ENCODE assay signal across 9 cellular contexts in the genomic region with DNA sequence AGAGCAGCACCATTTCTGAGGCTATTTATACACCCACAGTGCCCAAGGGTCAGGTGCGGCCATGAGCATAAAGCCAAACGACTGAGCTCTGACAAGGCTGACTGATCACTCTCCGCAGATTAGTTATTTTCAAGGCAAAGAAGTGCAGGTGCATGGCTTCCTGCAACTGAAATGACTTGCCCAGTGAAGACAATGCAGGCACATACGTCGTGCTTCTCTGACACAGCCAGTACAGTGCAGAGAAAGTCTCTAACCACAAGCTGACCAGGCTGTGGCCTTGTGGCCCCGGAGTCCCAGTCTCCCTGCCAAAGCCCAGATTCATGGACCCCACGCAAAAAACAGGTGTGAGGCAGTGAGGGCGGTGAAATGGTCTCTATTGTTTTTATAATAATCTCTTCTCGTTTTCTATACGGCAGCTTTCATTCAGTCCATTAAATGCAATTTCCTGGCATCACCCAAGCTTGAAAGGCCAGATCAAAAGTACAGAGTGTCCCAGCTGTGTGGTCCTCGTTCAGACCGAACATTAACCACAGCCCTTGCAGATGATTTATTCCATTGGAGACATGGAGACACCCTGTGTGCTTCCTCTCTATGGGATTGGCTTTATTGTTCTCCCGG.
A peak's percentile ranks its signal among the peaks of the same experiment; 100 is the strongest.
DNase-seq lines count a peak whose midpoint lies in the region; ATAC-seq and TF ChIP-seq lines count a peak whose summit lies in the region.
"Had no signal": no experiment of that assay in that cellular context is flagged by ENCODE, and none has a peak within 500 bp of the region (broad histone marks: within the 10 kb centered on the region; RNA-seq: fewer than 3 reads in every experiment).

No MANE protein-coding gene starts in this region.

- 68 to 75% (median 71%) methylated on average over 13 of the region's 13 CpGs for WGBS in adrenal gland, 4 donors

- no peak for TF ChIP-seq POLR2A in adrenal gland (IDR thresholded peaks at IDR 0.05)

- no peak overlapping the region for H3K27ac Mint-ChIP-seq in activated CD8-positive, alpha-beta T cell treated with anti-CD3 and anti-CD28 coated beads, Interleukin-2, amount 10 ng/mL, durations not matched to agents 7 days and 5 days

- ATAC-seq in GM21360 (IDR thresholded peaks at IDR 0.05; ENCODE audit: unreplicated experiment): peak; percentile 78
- peak; percentile 95 for ATAC-seq in HG03439 (IDR thresholded peaks at IDR 0.05; ENCODE audit: unreplicated experiment)
- no peak for ATAC-seq in activated CD8-positive, alpha-beta T cell treated with anti-CD3 and anti-CD28 coated beads, Interleukin-2, amount 10 ng/mL, durations not matched to agents 7 days and 5 days

- DNase-seq in GM12865 (ENCODE audit: low read depth): peak; percentile 95
- DNase-seq in epithelial cell of proximal tubule (ENCODE audit: low read depth): no peak
- no peak for DNase-seq in OCI-M2 (lab: John Stamatoyannopoulos, UW; ENCODE audit: unreplicated experiment)
- no peak for DNase-seq in activated CD8-positive, alpha-beta T cell treated with anti-CD3 and anti-CD28 coated beads, Interleukin-2, amount 10 ng/mL, durations not matched to agents 7 days and 5 days
- DNase-seq in adrenal gland: no peak
- DNase-seq in NCI-H524 treated with DMSO at 0.1 percent for 48 hours (lab: John Stamatoyannopoulos, UW): no peak

- no peaks in the 10 kb centered on the region for H3K9me3 ChIP-seq in adrenal gland (replicated peaks in 1 of 3)
- H3K9me3 ChIP-seq: upper lobe of left lung had no signal

- POLR2A ChIA-PET in activated CD8-positive, alpha-beta T cell treated with anti-CD3 and anti-CD28 coated beads, Interleukin-2, amount 10 ng/mL, durations not matched to agents 7 days and 5 days (lab: Charles Lee): interaction anchor here (0.8 kb wide), 1 partner anchor 218 kb away, joined by 3 read pairs; no protein-coding TSS in a partner anchor

- H3K27me3 Mint-ChIP-seq in activated CD8-positive, alpha-beta T cell treated with anti-CD3 and anti-CD28 coated beads, Interleukin-2, amount 10 ng/mL, durations not matched to agents 7 days and 5 days (ENCODE audit: low read depth): peaks cover 8% of the 10 kb centered on the region

- H3K4me1 Mint-ChIP-seq in activated CD8-positive, alpha-beta T cell treated with anti-CD3 and anti-CD28 coated beads, Interleukin-2, amount 10 ng/mL, durations not matched to agents 7 days and 5 days (ENCODE audit: low read depth): peaks cover 32% of the 10 kb centered on the region

- no peak overlapping the region for H3K27ac ChIP-seq in adrenal gland
- H3K27ac ChIP-seq: upper lobe of left lung had no signal

- intact Hi-C loops in adrenal gland (cut with DNase I): no loop called here

- CTCF ChIA-PET in activated CD8-positive, alpha-beta T cell treated with anti-CD3 and anti-CD28 coated beads, Interleukin-2, amount 10 ng/mL, durations not matched to agents 7 days and 5 days (lab: Charles Lee): interaction anchor here (0.7 kb wide), 1 partner anchor 14 kb away, joined by 3 read pairs; no protein-coding TSS in a partner anchor

- no peak overlapping the region for H3K4me3 Mint-ChIP-seq in activated CD8-positive, alpha-beta T cell treated with anti-CD3 and anti-CD28 coated beads, Interleukin-2, amount 10 ng/mL, durations not matched to agents 7 days and 5 days

- no peaks in the 10 kb centered on the region for H3K27me3 ChIP-seq in adrenal gland
- H3K27me3 ChIP-seq: upper lobe of left lung had no signal

- H3K36me3 ChIP-seq in adrenal gland (replicated peaks in 1 of 2): no peaks in the 10 kb centered on the region
- H3K36me3 ChIP-seq: upper lobe of left lung had no signal

- H3K36me3 Mint-ChIP-seq in activated CD8-positive, alpha-beta T cell treated with anti-CD3 and anti-CD28 coated beads, Interleukin-2, amount 10 ng/mL, durations not matched to agents 7 days and 5 days (ENCODE audit: low read depth): peaks cover 5% of the 10 kb centered on the region

- no peak overlapping the region for H3K4me3 ChIP-seq in GM12865 (ENCODE audit: low read depth, low read length)
- H3K4me3 ChIP-seq in epithelial cell of proximal tubule (ENCODE audit: low read depth, low read length): peak overlapping the region; percentile 22
- no peak overlapping the region for H3K4me3 ChIP-seq in adrenal gland
- H3K4me3 ChIP-seq: upper lobe of left lung had no signal

- peaks cover 11 to 20% of the 10 kb centered on the region in 2 donors for H3K4me1 ChIP-seq in adrenal gland (replicated peaks in 1 of 2)

- no peak for TF ChIP-seq CTCF in GM12865 (IDR thresholded peaks at IDR 0.05; ENCODE audit: insufficient read depth, low read depth, low read length, missing control alignments)
- no peak for TF ChIP-seq CTCF in epithelial cell of proximal tubule (conservative IDR thresholded peaks at IDR 0.05; ENCODE audit: low read depth, low read length)
- no peak for TF ChIP-seq CTCF in adrenal gland (IDR thresholded peaks at IDR 0.05)

- H3K9me3 Mint-ChIP-seq in activated CD8-positive, alpha-beta T cell treated with anti-CD3 and anti-CD28 coated beads, Interleukin-2, amount 10 ng/mL, durations not matched to agents 7 days and 5 days (ENCODE audit: insufficient read depth): no peaks in the 10 kb centered on the region
